Comparison of ENCODE assay signal across 8 cellular contexts in the genomic region with DNA sequence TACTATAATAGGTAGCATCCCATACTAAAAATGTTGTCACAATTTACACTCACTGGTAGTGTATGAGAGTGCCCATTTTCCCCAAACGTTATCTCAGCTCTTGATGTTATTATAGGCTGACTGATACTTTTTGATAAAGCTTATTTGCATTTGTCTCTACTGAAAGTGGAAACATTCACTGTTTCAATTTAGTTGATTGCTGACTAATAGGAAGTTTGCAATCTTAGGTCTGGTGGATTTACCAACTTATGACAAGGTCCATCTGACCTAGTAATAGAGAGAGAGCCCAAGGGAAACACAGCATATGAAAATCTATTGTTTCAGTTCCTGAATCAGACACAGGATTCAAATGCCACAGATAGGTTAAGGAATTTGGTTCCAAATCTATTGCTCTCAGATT.
DNase-seq lines count a peak whose midpoint lies in the region; ATAC-seq, FAIRE-seq and TF ChIP-seq lines count a peak whose summit lies in the region.
"Not testable (repeated sequence)": the region's sequence is repeated elsewhere in the genome, so short reads cannot be mapped to it uniquely, and the experiment has no call there.

No MANE protein-coding gene starts in this region.

- ATAC-seq in GM18498 (IDR thresholded peaks at IDR 0.05; ENCODE audit: unreplicated experiment): peak; percentile 69
- peak; percentile 69 for ATAC-seq in GM21717 (IDR thresholded peaks at IDR 0.05; ENCODE audit: unreplicated experiment)
- peak; percentile 85 for ATAC-seq in HG03460 (IDR thresholded peaks at IDR 0.05; ENCODE audit: unreplicated experiment)
- ATAC-seq in GM12878: peak; percentile 96

- DNase-seq in AG08396 (ENCODE audit: low spot score) (peak; percentile 1), RCC 7860 (ENCODE audit: low spot score) (peak; percentile 3), GM12878 (ENCODE audit: low read depth, low spot score) (peak; percentile 23), germinal center (ENCODE audit: low spot score) (peak; percentile 0), renal cortical epithelial cell (ENCODE audit: low read depth) (peak; percentile 68)

- not testable (repeated sequence) for H3K79me2 ChIP-seq in GM12878 (ENCODE audit: control insufficient read depth, insufficient read depth, low read length)

- not testable (repeated sequence) for BruUV-seq in GM12878 (replicated peaks; lab: Mats Ljungman, UMichigan)

- TF ChIP-seq EP300 in GM12878 (IDR thresholded peaks at IDR 0.05; ENCODE audit: borderline replicate concordance in 1 of 2, control insufficient read depth in 1 of 2, low read depth in 2 of 2, low read length in 2 of 2): not testable (repeated sequence)

- in situ Hi-C loops in GM12878 (cut with MboI): not testable (repeated sequence)

- not testable (repeated sequence) for H4K20me1 ChIP-seq in GM12878 (ENCODE audit: control insufficient read depth, insufficient read depth)

- not testable (repeated sequence) for H3K4me1 ChIP-seq in GM12878 (ENCODE audit: control insufficient read depth, insufficient read depth, low read length)

- H3K27me3 ChIP-seq in GM12878 (replicated peaks in 1 of 2; ENCODE audit: control insufficient read depth in 2 of 2, insufficient read depth in 2 of 2, low read length in 1 of 2): not testable (repeated sequence)

- not testable (repeated sequence) for H3K4me3 ChIP-seq in GM12878

- not testable (repeated sequence) for H3K9ac ChIP-seq in GM12878 (ENCODE audit: control insufficient read depth, insufficient read depth, low read length)

- not testable (repeated sequence) for H3K9me3 ChIP-seq in GM12878 (replicated peaks; ENCODE audit: control insufficient read depth, insufficient read depth, low read length)

- RAD21 ChIA-PET in GM12878 (lab: Charles Lee; ENCODE audit: unreplicated experiment): not testable (repeated sequence)

- intact Hi-C loops in GM12878 (cut with micrococcal nuclease; ENCODE audit: unreplicated experiment): not testable (repeated sequence)

- WGBS in GM12878 (ENCODE audit: insufficient coverage, insufficient replicate concordance, low lambda C conversion rate, missing lambda C conversion rate): 4% methylated on average over 1 of the region's 1 CpG

- not testable (repeated sequence) for TF ChIP-seq RAD21 in GM12878 (IDR thresholded peaks at IDR 0.05; ENCODE audit: insufficient read depth, low read depth, low read length)

- H3K4me2 ChIP-seq in GM12878 (ENCODE audit: control insufficient read depth, insufficient read depth): peak overlapping the region; percentile 42; the same call in 1 of the 2 replicates

- not testable (repeated sequence) for TF ChIP-seq POLR2A in GM12878 (IDR thresholded peaks at IDR 0.05; ENCODE audit: low read depth, low read length)

- POLR2A ChIA-PET in GM12878 (lab: Charles Lee): not testable (repeated sequence)

- TF ChIP-seq CTCF in GM12878 (IDR thresholded peaks at IDR 0.05 in 2 of 3, conservative IDR thresholded peaks at IDR 0.05 in 1 of 3; ENCODE audit: control insufficient read depth in 2 of 3, extremely low read depth in 1 of 3, insufficient read depth in 1 of 3, low read depth in 3 of 3, low read length in 3 of 3): not testable (repeated sequence)

- H3K36me3 ChIP-seq in GM12878 (ENCODE audit: control insufficient read depth in 2 of 2, insufficient read depth in 2 of 2, low read length in 1 of 2): not testable (repeated sequence)

- SMC1A ChIA-PET in GM12878 (lab: Charles Lee; ENCODE audit: uncharacterized antibody, unreplicated experiment): not testable (repeated sequence)

- FAIRE-seq in RCC 7860 (lab: Jason Lieb, UNC); GM12878 (lab: Jason Lieb, UNC): not testable (repeated sequence)

- not testable (repeated sequence) for H3K27ac ChIP-seq in GM12878 (ENCODE audit: control insufficient read depth, insufficient read depth)

- H2AFZ ChIP-seq in GM12878 (ENCODE audit: control insufficient read depth, low read depth, low read length): not testable (repeated sequence)

- CTCF ChIA-PET in GM12878 (lab: Yijun Ruan, JAX): not testable (repeated sequence)

TF ChIP-seq in GM12878, 131 proteins besides CTCF, POLR2A, EP300 and RAD21:
- TF ChIP-seq SPI1 (IDR thresholded peaks at IDR 0.05; ENCODE audit: borderline replicate concordance, insufficient read depth, low read depth, low read length): peak; percentile 56; the same call in 1 of the 2 replicates
- TF ChIP-seq IKZF2 (IDR thresholded peaks at IDR 0.05): peak; percentile 58 to 66; a peak in 2 of 4 replicates

Comparison
In these comparisons a context has a peak if more than half of its experiments do, and no peak if none do; other contexts are left out.
1. DNase-seq: peak in every context shown above with its lines; median percentile 68 in renal cortical epithelial cell; 23 in GM12878; 3 in RCC 7860; 1 in AG08396; 0 in germinal center.